Comparison of ENCODE assay signal across 24 cellular contexts in the genomic region with DNA sequence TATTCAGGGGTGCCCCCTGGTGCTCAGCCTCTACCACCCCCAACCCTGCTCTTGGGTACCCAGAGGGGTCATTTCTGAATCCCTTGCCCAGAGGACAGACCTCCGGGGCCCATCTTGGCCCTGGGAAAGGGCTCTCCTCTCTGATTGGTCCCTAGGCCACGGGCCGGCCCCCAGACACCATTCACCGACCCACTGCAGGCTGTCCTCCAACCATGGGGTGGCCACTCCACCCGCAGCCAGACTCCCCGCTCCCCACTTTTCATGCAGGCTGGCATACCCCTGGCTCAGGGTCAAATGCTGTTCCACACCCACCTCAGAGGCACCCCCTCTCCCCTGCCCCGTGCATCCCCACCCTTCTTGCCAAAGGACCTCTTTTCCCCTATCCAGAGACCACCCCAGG. TPM values are rescaled to one million over a fixed set of nuclear protein-coding genes. Genes with fewer than 3 reads are reported as not detected.
A peak's percentile ranks its signal among the peaks of the same experiment; 100 is the strongest.
DNase-seq lines count a peak whose midpoint lies in the region; ATAC-seq, FAIRE-seq and TF ChIP-seq lines count a peak whose summit lies in the region.
"Had no signal": no experiment of that assay in that cellular context is flagged by ENCODE, and none has a peak within 500 bp of the region (broad histone marks: within the 10 kb centered on the region; RNA-seq: fewer than 3 reads in every experiment).

No MANE protein-coding gene starts in this region.

- TF ChIP-seq POLR2A in HepG2 (IDR thresholded peaks at IDR 0.05; ENCODE audit: insufficient read depth in 1 of 2, low read depth in 2 of 2, low read length in 2 of 2), result no peak
- TF ChIP-seq POLR2A in stomach (IDR thresholded peaks at IDR 0.05), result no peak

- H3K4me3 ChIP-seq in GM23338 (no peak overlapping the region), brain microvascular endothelial cell (ENCODE audit: low read depth, low read length) (no peak overlapping the region), HepG2 (replicated peaks in 1 of 3; ENCODE audit: insufficient read depth in 1 of 3, low read depth in 2 of 3, low read length in 3 of 3) (no peak overlapping the region), stomach (no peak overlapping the region)
- H3K4me3 ChIP-seq: heart left ventricle, lung had no signal

- CTCF ChIA-PET in HepG2 (lab: Yijun Ruan, JAX; ENCODE audit: low intra/inter-chr PET ratio, low total read pairs), result no interaction called here
- CTCF ChIA-PET in CD4-positive, alpha-beta T cell (lab: Charles Lee), result interaction anchor here (0.7 kb wide), 1 partner anchor 1252 kb away, joined by 3 read pairs; no protein-coding TSS in a partner anchor

- peaks cover 51% of the 10 kb centered on the region for H3K27me3 Mint-ChIP-seq in GM23338 (ENCODE audit: insufficient read depth, low read depth, poor library complexity)
- no peaks in the 10 kb centered on the region for H3K27me3 Mint-ChIP-seq in CD4-positive, alpha-beta T cell
- H3K27me3 Mint-ChIP-seq: activated naive CD8-positive, alpha-beta T cell treated with anti-CD3 and anti-CD28 coated beads for 36 hours; naive thymus-derived CD8-positive, alpha-beta T cell had no signal

- WGBS in HepG2 (ENCODE audit: low lambda C conversion rate), result 91% methylated on average over 5 of the region's 7 CpGs
- WGBS in stomach, 5 donors, result 76 to 86% (median 83%) methylated on average over 7 of the region's 7 CpGs

- no peaks in the 10 kb centered on the region for H3K9me3 ChIP-seq in HepG2 (ENCODE audit: low read length)
- H3K9me3 ChIP-seq in stomach, result no peaks in the 10 kb centered on the region
- no peaks in the 10 kb centered on the region for H3K9me3 ChIP-seq in CD4-positive, alpha-beta T cell (ENCODE audit: control insufficient read depth, low read length)
- H3K9me3 ChIP-seq: heart left ventricle had no signal

- DNase-seq in GM23338 (ENCODE audit: low spot score) (peak; percentile 52), brain microvascular endothelial cell (no peak), HepG2 (ENCODE audit: low spot score) (no peak), stomach (no peak), inferior parietal cortex (ENCODE audit: extremely low spot score) (no peak)
- no peak for DNase-seq in CD4-positive, alpha-beta T cell
- DNase-seq in stimulated activated CD8-positive, alpha-beta memory T cell treated with anti-CD3 and anti-CD28 coated beads, Interleukin-4, amount 100 ng/mL, for 48 hours, result no peak
- DNase-seq: activated naive CD8-positive, alpha-beta T cell treated with anti-CD3 and anti-CD28 coated beads for 36 hours; effector CD4-positive, alpha-beta T cell; EL; heart left ventricle; Kasumi-1; naive thymus-derived CD8-positive, alpha-beta T cell; NCI-H1105; stimulated activated CD4-positive, alpha-beta T cell treated with anti-CD3 and anti-CD28 coated beads, Interleukin-12 subunit alpha, Interleukin-12 subunit beta, amount 100 ng/mL, for 4 hours; T-helper 9 cell; trophoblast cell had no signal

- peaks cover 29% of the 10 kb centered on the region for H3K9me3 Mint-ChIP-seq in GM23338
- H3K9me3 Mint-ChIP-seq in CD4-positive, alpha-beta T cell, result no peaks in the 10 kb centered on the region
- H3K9me3 Mint-ChIP-seq: naive thymus-derived CD8-positive, alpha-beta T cell had no signal

- H3K4me2 ChIP-seq in GM23338, result peak overlapping the region; percentile 69; the same call in 1 of the 2 replicates
- no peak overlapping the region for H3K4me2 ChIP-seq in HepG2 (ENCODE audit: low read depth, low read length)

- H3K27ac ChIP-seq in GM23338 (ENCODE audit: low read depth), result no peak overlapping the region
- no peak overlapping the region for H3K27ac ChIP-seq in brain microvascular endothelial cell
- H3K27ac ChIP-seq in HepG2 (ENCODE audit: extremely low read length, insufficient read depth, low read length), result no peak overlapping the region
- H3K27ac ChIP-seq in stomach, result peak overlapping the region in 4 of 5 donors; percentile 13 to 70 (median 45)
- no peak overlapping the region for H3K27ac ChIP-seq in CD4-positive, alpha-beta T cell (ENCODE audit: low read depth, low read length)

- ATAC-seq in GM23338, result peak; percentile 36
- ATAC-seq in HepG2, result no peak
- no peak for ATAC-seq in CD4-positive, alpha-beta T cell (ENCODE audit: poor library complexity)
- no peak for ATAC-seq in HG03439 (IDR thresholded peaks at IDR 0.05; ENCODE audit: unreplicated experiment)
- ATAC-seq: activated CD4-positive, CD25-positive, alpha-beta regulatory T cell treated with anti-CD3 and anti-CD28 coated beads, Interleukin-2, amount 50 U/mL, for 24 hours; naive thymus-derived CD8-positive, alpha-beta T cell had no signal

- no peak for TF ChIP-seq EP300 in HepG2 (IDR thresholded peaks at IDR 0.05; ENCODE audit: low read depth in 2 of 2, low read length in 2 of 2)
- TF ChIP-seq EP300 in HepG2 (CRISPR knock-in tag; IDR thresholded peaks at IDR 0.05; ENCODE audit: borderline replicate concordance), result no peak
- no peak for TF ChIP-seq EP300 in stomach (IDR thresholded peaks at IDR 0.05)

- no peak overlapping the region for H3K27ac Mint-ChIP-seq in GM23338
- H3K27ac Mint-ChIP-seq in CD4-positive, alpha-beta T cell, result no peak overlapping the region
- H3K27ac Mint-ChIP-seq: activated naive CD8-positive, alpha-beta T cell treated with anti-CD3 and anti-CD28 coated beads for 36 hours had no signal

- H3K27me3 ChIP-seq in GM23338 (ENCODE audit: insufficient read depth), result peaks cover 71% of the 10 kb centered on the region
- H3K27me3 ChIP-seq in brain microvascular endothelial cell (replicated peaks), result no peaks in the 10 kb centered on the region
- peaks cover 0 to 1% of the 10 kb centered on the region in 2 experiments; a peak in 1 of 5 replicates for H3K27me3 ChIP-seq in HepG2 (ENCODE audit: control insufficient read depth in 1 of 2, insufficient read depth in 2 of 2, low read length in 2 of 2)
- no peaks in the 10 kb centered on the region for H3K27me3 ChIP-seq in stomach
- no peaks in the 10 kb centered on the region for H3K27me3 ChIP-seq in CD4-positive, alpha-beta T cell (ENCODE audit: control insufficient read depth, insufficient read depth, low read length)
- H3K27me3 ChIP-seq: heart left ventricle had no signal

- TF ChIP-seq RAD21 in HepG2 (CRISPR knock-in tag; IDR thresholded peaks at IDR 0.05), result no peak

- in situ Hi-C loops in brain microvascular endothelial cell (cut with HindIII; ENCODE audit: low pct_ligation_motif_present, low sequenced_read_pairs) (loop anchor here (10.0 kb wide), 1 partner anchor 141 kb away; no protein-coding TSS in a partner anchor), HepG2 (cut with HindIII; ENCODE audit: extremely low pct_ligation_motif_present, low pct_unique_long_range_greater_than_20kb) (no loop called here)

- H3K4me1 ChIP-seq in GM23338 (ENCODE audit: insufficient read depth), result peaks cover 16% of the 10 kb centered on the region
- H3K4me1 ChIP-seq in HepG2 (ENCODE audit: insufficient read depth, low read length), result 0 out of 2 replicates have a peak, but pooled peaks cover 5% of the 10 kb centered on the region
- H3K4me1 ChIP-seq in stomach, result peaks cover 6 to 68% (median 37%) of the 10 kb centered on the region in 4 donors

- POLR2A ChIA-PET in HepG2 (lab: Yijun Ruan, JAX), result no interaction called here
- POLR2A ChIA-PET in CD4-positive, alpha-beta T cell (lab: Charles Lee), result no interaction called here

- H2AFZ ChIP-seq in GM23338 (no peak overlapping the region), HepG2 (ENCODE audit: low read length) (no peak overlapping the region)

- intact Hi-C loops in HepG2 (cut with micrococcal nuclease; ENCODE audit: unreplicated experiment), result no loop called here
- intact Hi-C loops in stomach (cut with DNase I; ENCODE audit: low total_unique reads), result no loop called here
- intact Hi-C loops in CD4-positive, alpha-beta T cell (cut with DNase I, micrococcal nuclease), result no loop called here

- peaks cover 7% of the 10 kb centered on the region for H3K4me1 Mint-ChIP-seq in GM23338
- no peaks in the 10 kb centered on the region for H3K4me1 Mint-ChIP-seq in CD4-positive, alpha-beta T cell (ENCODE audit: low read depth)
- H3K4me1 Mint-ChIP-seq: activated naive CD8-positive, alpha-beta T cell treated with anti-CD3 and anti-CD28 coated beads for 36 hours had no signal

- no peaks in the 10 kb centered on the region for H3K36me3 ChIP-seq in GM23338 (ENCODE audit: insufficient read depth)
- peaks cover 20% of the 10 kb centered on the region for H3K36me3 ChIP-seq in brain microvascular endothelial cell (replicated peaks)
- peaks cover 0 to 5% of the 10 kb centered on the region in 2 experiments; a peak in 1 of 5 replicates for H3K36me3 ChIP-seq in HepG2 (replicated peaks in 1 of 2; ENCODE audit: control insufficient read depth in 1 of 2, insufficient read depth in 2 of 2, low read length in 2 of 2)
- H3K36me3 ChIP-seq in stomach, result peaks cover 33 to 52% (median 45%) of the 10 kb centered on the region in 4 donors

- H3K4me3 Mint-ChIP-seq in GM23338, result peak overlapping the region; percentile 63
- no peak overlapping the region for H3K4me3 Mint-ChIP-seq in CD4-positive, alpha-beta T cell
- H3K4me3 Mint-ChIP-seq: activated naive CD8-positive, alpha-beta T cell treated with anti-CD3 and anti-CD28 coated beads for 36 hours; naive thymus-derived CD8-positive, alpha-beta T cell had no signal

- H3K9me2 ChIP-seq in GM23338 (ENCODE audit: insufficient read depth), result no peaks in the 10 kb centered on the region

- no peaks in the 10 kb centered on the region for H3K79me2 ChIP-seq in GM23338 (replicated peaks; ENCODE audit: insufficient read depth)
- H3K79me2 ChIP-seq in HepG2 (ENCODE audit: insufficient read depth, low read length), result no peaks in the 10 kb centered on the region

- no peak overlapping the region for H3K9ac ChIP-seq in HepG2 (ENCODE audit: insufficient read depth, low read depth, low read length)

- H3F3A ChIP-seq in GM23338 (replicated peaks; ENCODE audit: low read depth), result peaks cover 6% of the 10 kb centered on the region; the same call in 1 of the 2 replicates

- peaks cover 11% of the 10 kb centered on the region; the same call in 2 of the 3 replicates for H3K36me3 Mint-ChIP-seq in GM23338 (ENCODE audit: low read depth)
- H3K36me3 Mint-ChIP-seq in CD4-positive, alpha-beta T cell (ENCODE audit: low read depth), result peaks cover 10% of the 10 kb centered on the region

- BruUV-seq in HepG2 (replicated peaks; lab: Mats Ljungman, UMichigan), result no TSS peak

- 0 out of 4 replicates have a peak, but pooled peaks of 1 of the 2 experiments have one; percentile 6 for TF ChIP-seq CTCF in GM23338 (conservative IDR thresholded peaks at IDR 0.05; ENCODE audit: low read depth in 2 of 2)
- TF ChIP-seq CTCF in brain microvascular endothelial cell (IDR thresholded peaks at IDR 0.05; ENCODE audit: low read depth, low read length, missing control alignments), result peak; percentile 21
- no peak for TF ChIP-seq CTCF in HepG2 (CRISPR knock-in tag; IDR thresholded peaks at IDR 0.05)
- no peak for TF ChIP-seq CTCF in stomach (IDR thresholded peaks at IDR 0.05)
- no peak for TF ChIP-seq CTCF in CD4-positive, alpha-beta T cell (IDR thresholded peaks at IDR 0.05)

- H4K20me1 ChIP-seq in GM23338 (replicated peaks; ENCODE audit: insufficient read depth), result peaks cover 5% of the 10 kb centered on the region
- no peaks in the 10 kb centered on the region for H4K20me1 ChIP-seq in HepG2 (ENCODE audit: insufficient read depth, low read length)

- FAIRE-seq in HepG2 (lab: Jason Lieb, UNC), result no peak

RNA-seq across cellular contexts. Expression of a gene that starts 14.8 kb away (rescaled TPM):
- total RNA-seq in GM23338 (2014; rRNA removed; shearing (Covaris generic)), result 4.7 and 5.0 TPM in 2 replicates
- polyA plus RNA-seq in GM23338 (2016; fragmentation: Nextera tagmentation; extraction: Ambion mirVana) (19.0 and 21.5 TPM in 2 replicates), HepG2 (2011; rRNA removed) (9.0 and 11.2 TPM in 2 replicates), stomach (100 to 1,000 TPM in 1 of 3 donors, 10 to 100 TPM in 2; 14.1 to 116 (median 68.7) TPM)
- total RNA-seq in HepG2 (2016; rRNA removed; fragmentation: Illumina TruSeq; extraction: Trizol) (47.4 and 70.6 TPM in 2 replicates), stomach (100 to 1,000 TPM in 1 of 5 donors, 10 to 100 TPM in 1, 1 to 10 TPM in 2, not detected in 1; 1.4 to 178 (median 38.3) TPM)
- 29.6 and 43.2 TPM in 2 replicates for total RNA-seq in HepG2 (2016; cell fraction: cytosol; rRNA removed; fragmentation: Illumina TruSeq; extraction: Trizol; ENCODE audit: low read depth)
- 47.9 and 76.1 TPM in 2 replicates for total RNA-seq in HepG2 (2016; cell fraction: insoluble cytoplasmic fraction; rRNA removed; fragmentation: Illumina TruSeq; extraction: Trizol)
- 38.7 and 54.4 TPM in 2 replicates for total RNA-seq in HepG2 (2016; cell fraction: membrane; rRNA removed; fragmentation: Illumina TruSeq; extraction: Trizol)
- total RNA-seq in HepG2 (2016; cell fraction: nucleus; rRNA removed; fragmentation: Illumina TruSeq; extraction: Trizol), result 42.5 and 49.4 TPM in 2 replicates
- polyA plus RNA-seq in HepG2 (2011; cell fraction: cytosol; rRNA removed), result 9.6 and 9.7 TPM in 2 replicates
- 3.7 and 4.5 TPM in 2 replicates for polyA plus RNA-seq in HepG2 (2011; cell fraction: nucleus; rRNA removed)
- polyA plus RNA-seq in HepG2 (2012), result 11.7 and 27.5 TPM in 2 replicates
- 59.2 and 77.1 TPM in 2 replicates for polyA plus RNA-seq in HepG2 (2016; cell fraction: cytosol; fragmentation: Illumina TruSeq; extraction: Trizol; ENCODE audit: low read depth)
- polyA plus RNA-seq in HepG2 (2016; cell fraction: insoluble cytoplasmic fraction; fragmentation: Illumina TruSeq; extraction: Trizol; ENCODE audit: low read depth), result 77.8 and 93.1 TPM in 2 replicates
- polyA plus RNA-seq in HepG2 (2016; cell fraction: membrane; fragmentation: Illumina TruSeq; extraction: Trizol; ENCODE audit: low read depth), result 72.5 and 86.0 TPM in 2 replicates
- 132 and 146 TPM in 2 replicates for polyA plus RNA-seq in HepG2 (2016; cell fraction: nucleus; fragmentation: Illumina TruSeq; extraction: Trizol; ENCODE audit: insufficient read depth, low read depth)
- polyA minus RNA-seq in HepG2 (2011; rRNA and poly(A)+ RNA removed; ENCODE audit: low replicate concordance), result 0.51 and 3.8 TPM in 2 replicates
- 3.0 and 6.0 TPM in 2 replicates for polyA minus RNA-seq in HepG2 (2011; cell fraction: cytosol; rRNA and poly(A)+ RNA removed)
- 0.64 and 1.4 TPM in 2 replicates for polyA minus RNA-seq in HepG2 (2011; cell fraction: nucleus; rRNA and poly(A)+ RNA removed)
- not detected for total RNA-seq in CD4-positive, alpha-beta T cell
- total RNA-seq: fibroblast of lung; heart left ventricle; naive thymus-derived CD8-positive, alpha-beta T cell; posterior vena cava; SK-MEL-5 had no signal
- polyA plus RNA-seq: fibroblast of lung had no signal

RNA-seq across cellular contexts. Expression of a gene that starts 17.7 kb away (rescaled TPM):
- total RNA-seq in GM23338 (2014; rRNA removed; shearing (Covaris generic)), result not detected in 2 replicates
- polyA plus RNA-seq in GM23338 (2016; fragmentation: Nextera tagmentation; extraction: Ambion mirVana), result not detected in 2 replicates
- total RNA-seq in HepG2 (2016; rRNA removed; fragmentation: Illumina TruSeq; extraction: Trizol), result not detected in 2 replicates
- not detected in 2 replicates for total RNA-seq in HepG2 (2016; cell fraction: cytosol; rRNA removed; fragmentation: Illumina TruSeq; extraction: Trizol; ENCODE audit: low read depth)
- not detected in 2 replicates for total RNA-seq in HepG2 (2016; cell fraction: insoluble cytoplasmic fraction; rRNA removed; fragmentation: Illumina TruSeq; extraction: Trizol)
- total RNA-seq in HepG2 (2016; cell fraction: membrane; rRNA removed; fragmentation: Illumina TruSeq; extraction: Trizol), result not detected in 2 replicates
- not detected in 2 replicates for total RNA-seq in HepG2 (2016; cell fraction: nucleus; rRNA removed; fragmentation: Illumina TruSeq; extraction: Trizol)
- not detected in 2 replicates for polyA plus RNA-seq in HepG2 (2011; rRNA removed)
- polyA plus RNA-seq in HepG2 (2011; cell fraction: cytosol; rRNA removed), result not detected in 2 replicates
- not detected in 2 replicates for polyA plus RNA-seq in HepG2 (2011; cell fraction: nucleus; rRNA removed)
- polyA plus RNA-seq in HepG2 (2012), result not detected in 2 replicates
- polyA plus RNA-seq in HepG2 (2016; cell fraction: cytosol; fragmentation: Illumina TruSeq; extraction: Trizol; ENCODE audit: low read depth), result not detected in 2 replicates
- polyA plus RNA-seq in HepG2 (2016; cell fraction: insoluble cytoplasmic fraction; fragmentation: Illumina TruSeq; extraction: Trizol; ENCODE audit: low read depth), result not detected in 2 replicates
- polyA plus RNA-seq in HepG2 (2016; cell fraction: membrane; fragmentation: Illumina TruSeq; extraction: Trizol; ENCODE audit: low read depth), result not detected in 2 replicates
- not detected in 2 replicates for polyA plus RNA-seq in HepG2 (2016; cell fraction: nucleus; fragmentation: Illumina TruSeq; extraction: Trizol; ENCODE audit: insufficient read depth, low read depth)
- polyA minus RNA-seq in HepG2 (2011; rRNA and poly(A)+ RNA removed; ENCODE audit: low replicate concordance), result not detected in 2 replicates
- not detected in 2 replicates for polyA minus RNA-seq in HepG2 (2011; cell fraction: cytosol; rRNA and poly(A)+ RNA removed)
- polyA minus RNA-seq in HepG2 (2011; cell fraction: nucleus; rRNA and poly(A)+ RNA removed), result not detected in 2 replicates
- total RNA-seq in stomach, result not detected
- 1 to 10 TPM in 1 of 3 donors, not detected in 2; 2.7 TPM for polyA plus RNA-seq in stomach
- total RNA-seq in CD4-positive, alpha-beta T cell, result not detected
- total RNA-seq: activated CD8-positive, alpha-beta memory T cell treated with anti-CD3 and anti-CD28 coated beads for 36 hours; activated naive CD8-positive, alpha-beta T cell treated with anti-CD3 and anti-CD28 coated beads for 36 hours; fibroblast of lung; heart left ventricle; lung; naive thymus-derived CD8-positive, alpha-beta T cell; posterior vena cava; SK-MEL-5 had no signal
- polyA plus RNA-seq: fibroblast of lung; heart left ventricle; lung; naive thymus-derived CD8-positive, alpha-beta T cell had no signal

RNA-seq across cellular contexts. Expression of a gene that starts 34.9 kb away (rescaled TPM):
- 34.1 and 34.7 TPM in 2 replicates for total RNA-seq in GM23338 (2014; rRNA removed; shearing (Covaris generic))
- 19.0 TPM in 2 replicates for polyA plus RNA-seq in GM23338 (2016; fragmentation: Nextera tagmentation; extraction: Ambion mirVana)
- 10.3 and 13.7 TPM in 2 replicates for total RNA-seq in HepG2 (2016; rRNA removed; fragmentation: Illumina TruSeq; extraction: Trizol)
- 2.2 TPM in 2 replicates for total RNA-seq in HepG2 (2016; cell fraction: cytosol; rRNA removed; fragmentation: Illumina TruSeq; extraction: Trizol; ENCODE audit: low read depth)
- total RNA-seq in HepG2 (2016; cell fraction: insoluble cytoplasmic fraction; rRNA removed; fragmentation: Illumina TruSeq; extraction: Trizol), result 10.1 and 13.2 TPM in 2 replicates
- 5.2 and 7.2 TPM in 2 replicates for total RNA-seq in HepG2 (2016; cell fraction: membrane; rRNA removed; fragmentation: Illumina TruSeq; extraction: Trizol)
- total RNA-seq in HepG2 (2016; cell fraction: nucleus; rRNA removed; fragmentation: Illumina TruSeq; extraction: Trizol), result 5.0 and 6.8 TPM in 2 replicates
- polyA plus RNA-seq in HepG2 (2011; rRNA removed), result 3.5 and 4.8 TPM in 2 replicates
- polyA plus RNA-seq in HepG2 (2011; cell fraction: cytosol; rRNA removed), result 4.6 and 9.1 TPM in 2 replicates
- polyA plus RNA-seq in HepG2 (2011; cell fraction: nucleus; rRNA removed), result 7.4 and 8.4 TPM in 2 replicates
- polyA plus RNA-seq in HepG2 (2012), result 4.7 and 7.0 TPM in 2 replicates
- polyA plus RNA-seq in HepG2 (2016; cell fraction: cytosol; fragmentation: Illumina TruSeq; extraction: Trizol; ENCODE audit: low read depth), result 1.5 and 2.2 TPM in 2 replicates
- 12.2 and 13.2 TPM in 2 replicates for polyA plus RNA-seq in HepG2 (2016; cell fraction: insoluble cytoplasmic fraction; fragmentation: Illumina TruSeq; extraction: Trizol; ENCODE audit: low read depth)
- 3.7 and 4.3 TPM in 2 replicates for polyA plus RNA-seq in HepG2 (2016; cell fraction: membrane; fragmentation: Illumina TruSeq; extraction: Trizol; ENCODE audit: low read depth)
- 10.0 and 11.0 TPM in 2 replicates for polyA plus RNA-seq in HepG2 (2016; cell fraction: nucleus; fragmentation: Illumina TruSeq; extraction: Trizol; ENCODE audit: insufficient read depth, low read depth)
- polyA minus RNA-seq in HepG2 (2011; rRNA and poly(A)+ RNA removed; ENCODE audit: low replicate concordance), result 5.5 and 8.1 TPM in 2 replicates
- 4.5 and 6.8 TPM in 2 replicates for polyA minus RNA-seq in HepG2 (2011; cell fraction: cytosol; rRNA and poly(A)+ RNA removed)
- 3.5 and 5.0 TPM in 2 replicates for polyA minus RNA-seq in HepG2 (2011; cell fraction: nucleus; rRNA and poly(A)+ RNA removed)
- 10 to 100 TPM in 2 of 5 donors, 1 to 10 TPM in 1, under 1 TPM in 1, not detected in 1; 0.45 to 21.7 (median 11.1) TPM for total RNA-seq in stomach
- polyA plus RNA-seq in stomach, result 10 to 100 TPM; 10.7 to 14.1 (median 13.6) TPM
- 1 to 10 TPM; 3.9 to 4.7 TPM for total RNA-seq in CD4-positive, alpha-beta T cell

RNA-seq across cellular contexts. Expression of a gene that starts 40.6 kb away (rescaled TPM):
- total RNA-seq in GM23338 (2014; rRNA removed; shearing (Covaris generic)), result 38.4 and 39.2 TPM in 2 replicates
- polyA plus RNA-seq in GM23338 (2016; fragmentation: Nextera tagmentation; extraction: Ambion mirVana) (12.9 and 16.1 TPM in 2 replicates), HepG2 (2011; rRNA removed) (30.8 and 39.2 TPM in 2 replicates), stomach (10 to 100 TPM; 10.5 to 17.2 (median 13.9) TPM)
- total RNA-seq in HepG2 (2016; rRNA removed; fragmentation: Illumina TruSeq; extraction: Trizol) (18.3 and 29.0 TPM in 2 replicates), stomach (100 to 1,000 TPM in 1 of 5 donors, 10 to 100 TPM in 3, 1 to 10 TPM in 1; 9.4 to 113 (median 31.9) TPM)
- total RNA-seq in HepG2 (2016; cell fraction: cytosol; rRNA removed; fragmentation: Illumina TruSeq; extraction: Trizol; ENCODE audit: low read depth), result 7.3 and 8.3 TPM in 2 replicates
- 14.2 and 28.7 TPM in 2 replicates for total RNA-seq in HepG2 (2016; cell fraction: insoluble cytoplasmic fraction; rRNA removed; fragmentation: Illumina TruSeq; extraction: Trizol)
- 11.9 and 12.1 TPM in 2 replicates for total RNA-seq in HepG2 (2016; cell fraction: membrane; rRNA removed; fragmentation: Illumina TruSeq; extraction: Trizol)
- total RNA-seq in HepG2 (2016; cell fraction: nucleus; rRNA removed; fragmentation: Illumina TruSeq; extraction: Trizol), result 13.9 and 16.7 TPM in 2 replicates
- 14.2 and 18.0 TPM in 2 replicates for polyA plus RNA-seq in HepG2 (2011; cell fraction: cytosol; rRNA removed)
- 95.9 and 102 TPM in 2 replicates for polyA plus RNA-seq in HepG2 (2011; cell fraction: nucleus; rRNA removed)
- 24.3 and 37.8 TPM in 2 replicates for polyA plus RNA-seq in HepG2 (2012)
- 1.6 and 2.9 TPM in 2 replicates for polyA plus RNA-seq in HepG2 (2016; cell fraction: cytosol; fragmentation: Illumina TruSeq; extraction: Trizol; ENCODE audit: low read depth)
- 17.3 and 26.9 TPM in 2 replicates for polyA plus RNA-seq in HepG2 (2016; cell fraction: insoluble cytoplasmic fraction; fragmentation: Illumina TruSeq; extraction: Trizol; ENCODE audit: low read depth)
- 6.0 and 6.7 TPM in 2 replicates for polyA plus RNA-seq in HepG2 (2016; cell fraction: membrane; fragmentation: Illumina TruSeq; extraction: Trizol; ENCODE audit: low read depth)
- polyA plus RNA-seq in HepG2 (2016; cell fraction: nucleus; fragmentation: Illumina TruSeq; extraction: Trizol; ENCODE audit: insufficient read depth, low read depth), result 52.3 and 54.5 TPM in 2 replicates
- 18.4 and 43.6 TPM in 2 replicates for polyA minus RNA-seq in HepG2 (2011; rRNA and poly(A)+ RNA removed; ENCODE audit: low replicate concordance)
- polyA minus RNA-seq in HepG2 (2011; cell fraction: cytosol; rRNA and poly(A)+ RNA removed), result 15.1 and 16.5 TPM in 2 replicates
- 17.9 and 24.6 TPM in 2 replicates for polyA minus RNA-seq in HepG2 (2011; cell fraction: nucleus; rRNA and poly(A)+ RNA removed)
- total RNA-seq in CD4-positive, alpha-beta T cell, result 100 to 1,000 TPM; 109 to 116 TPM

Comparison
In these comparisons a context has a peak if more than half of its experiments do, and no peak if none do; other contexts are left out.
1. H3K27ac ChIP-seq: peak in stomach (4 of 5); none in GM23338 (single experiment), brain microvascular endothelial cell (single experiment), HepG2 (single experiment) and CD4-positive, alpha-beta T cell (single experiment).